In the genomic region with DNA sequence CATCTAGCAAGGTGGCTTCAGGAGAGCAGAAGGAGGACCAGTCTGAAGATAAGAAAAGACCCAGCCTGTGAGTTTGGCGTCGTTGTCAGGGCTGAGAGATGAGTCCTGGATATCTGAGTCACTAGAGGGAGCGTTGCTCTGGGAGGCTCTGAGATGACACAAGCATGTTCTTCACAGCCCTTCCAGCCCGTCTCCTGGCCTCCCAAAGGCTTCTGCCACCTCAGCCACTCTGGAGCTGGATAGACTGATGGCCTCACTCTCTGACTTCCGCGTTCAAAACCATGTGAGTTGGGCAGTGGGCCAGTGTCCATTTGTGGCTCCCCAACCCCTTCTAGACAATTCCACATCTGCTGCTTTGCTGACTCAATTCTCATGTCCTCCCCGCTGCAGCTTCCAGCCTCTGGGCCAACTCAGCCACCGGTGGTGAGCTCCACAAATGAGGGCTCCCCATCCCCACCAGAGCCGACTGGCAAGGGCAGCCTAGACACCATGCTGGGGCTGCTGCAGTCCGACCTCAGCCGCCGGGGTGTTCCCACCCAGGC, we compare ENCODE assay signal across 18 cellular contexts. TPM values are rescaled to one million over a fixed set of nuclear protein-coding genes. Genes with fewer than 3 reads are reported as not detected.
DNase-seq lines count a peak whose midpoint lies in the region; ATAC-seq, FAIRE-seq and TF ChIP-seq lines count a peak whose summit lies in the region.
"Had no signal": no experiment of that assay in that cellular context is flagged by ENCODE, and none has a peak within 500 bp of the region (broad histone marks: within the 10 kb centered on the region; RNA-seq: fewer than 3 reads in every experiment).

No MANE protein-coding gene starts in this region.

- H3K9me3 ChIP-seq in right cardiac atrium (ENCODE audit: control insufficient read depth, low read length) (no peaks in the 10 kb centered on the region), astrocyte (ENCODE audit: insufficient read depth, low read depth, low read length) (peaks cover 4% of the 10 kb centered on the region)
- H3K9me3 ChIP-seq: neutrophil had no signal

- H3K27ac Mint-ChIP-seq in astrocyte (ENCODE audit: unreplicated experiment) = peak overlapping the region; percentile 53
- H3K27ac Mint-ChIP-seq in activated CD4-positive, alpha-beta memory T cell treated with anti-CD3 and anti-CD28 coated beads for 36 hours = no peak overlapping the region

- intact Hi-C loops in right cardiac atrium (cut with DNase I) (loop anchor here in 1 of 4 donors (10.0 kb wide), 1 partner anchor 221 kb away; no protein-coding TSS in a partner anchor), cardiac septum (cut with DNase I) (loop anchor here (2.0 kb wide), 1 partner anchor 35 kb away; a partner anchor contains a TSS)
- intact Hi-C loops in activated CD4-positive, alpha-beta memory T cell treated with anti-CD3 and anti-CD28 coated beads for 36 hours (cut with micrococcal nuclease) = no loop called here

- H2AFZ ChIP-seq in astrocyte (ENCODE audit: low read depth, low read length) = no peak overlapping the region

- H3K27ac ChIP-seq in right cardiac atrium (ENCODE audit: low read length) (no peak overlapping the region), astrocyte (ENCODE audit: low read depth, low read length) (peak overlapping the region; percentile 20)
- H3K27ac ChIP-seq: neutrophil had no signal

- H3K4me1 Mint-ChIP-seq in astrocyte (ENCODE audit: low read depth, unreplicated experiment) = peaks cover 26% of the 10 kb centered on the region
- H3K4me1 Mint-ChIP-seq in activated CD4-positive, alpha-beta memory T cell treated with anti-CD3 and anti-CD28 coated beads for 36 hours (ENCODE audit: low read depth) = peaks cover 18% of the 10 kb centered on the region

- H3K36me3 Mint-ChIP-seq in astrocyte (ENCODE audit: low read depth, unreplicated experiment) = peaks cover 36% of the 10 kb centered on the region
- H3K36me3 Mint-ChIP-seq in activated CD4-positive, alpha-beta memory T cell treated with anti-CD3 and anti-CD28 coated beads for 36 hours = no peaks in the 10 kb centered on the region

- POLR2A ChIA-PET in activated CD4-positive, alpha-beta memory T cell treated with anti-CD3 and anti-CD28 coated beads for 36 hours (lab: Charles Lee) = no interaction called here

- H4K20me1 ChIP-seq in astrocyte (ENCODE audit: insufficient read depth, low read length) = peaks cover 63% of the 10 kb centered on the region

- peak in 2 of 3 donors; percentile 54 to 58 for DNase-seq in right cardiac atrium
- no peak for DNase-seq in cardiac septum (ENCODE audit: low spot score)
- DNase-seq in astrocyte (ENCODE audit: low read depth) = peak; percentile 93
- DNase-seq in iris pigment epithelial cell (ENCODE audit: low read depth) = peak; percentile 85
- no peak for DNase-seq in activated CD4-positive, alpha-beta memory T cell treated with anti-CD3 and anti-CD28 coated beads for 36 hours
- no peak for DNase-seq in NCI-H2227 treated with DMSO at 0.1 percent for 48 hours (lab: John Stamatoyannopoulos, UW)
- DNase-seq in stimulated activated CD4-positive, alpha-beta T cell treated with anti-CD3 and anti-CD28 coated beads, Interleukin-2, amount 100 ng/mL, for 24 hours = no peak
- DNase-seq: ACHN; activated naive CD4-positive, alpha-beta T cell; DND-41; NCI-H187; NCI-H748 treated with DMSO at 0.1 percent for 48 hours; stimulated activated CD4-positive, alpha-beta T cell treated with anti-CD3 and anti-CD28 coated beads, Interleukin-12 subunit alpha, Interleukin-12 subunit beta, amount 100 ng/mL, for 4 hours had no signal

- H3K79me2 ChIP-seq in astrocyte (ENCODE audit: insufficient read depth, low read length) = peaks cover 55% of the 10 kb centered on the region

- peak overlapping the region; percentile 17 for H3K9ac ChIP-seq in astrocyte (ENCODE audit: low read length)

- H3K27me3 ChIP-seq in right cardiac atrium (ENCODE audit: control insufficient read depth, insufficient read depth) (no peaks in the 10 kb centered on the region), astrocyte (ENCODE audit: insufficient read depth, low read length) (no peaks in the 10 kb centered on the region)

- H3K9me3 Mint-ChIP-seq in astrocyte (ENCODE audit: unreplicated experiment) = no peaks in the 10 kb centered on the region
- no peaks in the 10 kb centered on the region for H3K9me3 Mint-ChIP-seq in activated CD4-positive, alpha-beta memory T cell treated with anti-CD3 and anti-CD28 coated beads for 36 hours

- H3K27me3 Mint-ChIP-seq in astrocyte (ENCODE audit: low read depth, unreplicated experiment) = no peaks in the 10 kb centered on the region
- H3K27me3 Mint-ChIP-seq in activated CD4-positive, alpha-beta memory T cell treated with anti-CD3 and anti-CD28 coated beads for 36 hours = peaks cover 19% of the 10 kb centered on the region

- TF ChIP-seq CTCF in astrocyte (IDR thresholded peaks at IDR 0.05; ENCODE audit: insufficient read depth, low read depth, low read length) = no peak

- H3K4me2 ChIP-seq in astrocyte (ENCODE audit: low read length) = peak overlapping the region; percentile 89

- peak overlapping the region; percentile 68 for H3K4me3 Mint-ChIP-seq in astrocyte (ENCODE audit: unreplicated experiment)
- no peak overlapping the region for H3K4me3 Mint-ChIP-seq in activated CD4-positive, alpha-beta memory T cell treated with anti-CD3 and anti-CD28 coated beads for 36 hours

- WGBS in right cardiac atrium = 68% methylated on average over 12 of the region's 12 CpGs

- H3K4me1 ChIP-seq in right cardiac atrium (ENCODE audit: control insufficient read depth, insufficient read depth, low read length) (peaks cover 5% of the 10 kb centered on the region), astrocyte (ENCODE audit: insufficient read depth, low read length) (peaks cover 38% of the 10 kb centered on the region)

- peaks cover 22% of the 10 kb centered on the region for H3K36me3 ChIP-seq in astrocyte (ENCODE audit: insufficient read depth, low read length)
- H3K36me3 ChIP-seq: neutrophil had no signal

- FAIRE-seq in astrocyte (lab: Jason Lieb, UNC) = no peak
- FAIRE-seq: colon had no signal

- CTCF ChIA-PET in activated CD4-positive, alpha-beta memory T cell treated with anti-CD3 and anti-CD28 coated beads for 36 hours (lab: Charles Lee) = interaction anchor here (4.6 kb wide), 1 partner anchor 14 kb away, joined by 24 read pairs; no protein-coding TSS in a partner anchor

- ATAC-seq in right cardiac atrium = no peak
- ATAC-seq in HG03457 (IDR thresholded peaks at IDR 0.05; ENCODE audit: unreplicated experiment) = no peak
- ATAC-seq: Right ventricle myocardium inferior had no signal

- H3K4me3 ChIP-seq in right cardiac atrium (ENCODE audit: low read length) (no peak overlapping the region), astrocyte (ENCODE audit: insufficient read depth, low read depth, low read length) (peak overlapping the region; percentile 27)
- H3K4me3 ChIP-seq: lung had no signal

RNA-seq across cellular contexts. Expression of a gene that starts 2.3 kb away (rescaled TPM):
- total RNA-seq in right cardiac atrium = 10 to 100 TPM; 36.3 to 87.6 (median 55.1) TPM
- polyA plus RNA-seq in right cardiac atrium = 33.2 TPM
- total RNA-seq in cardiac septum = 57.8 TPM
- 124 and 134 TPM in 2 replicates for total RNA-seq in astrocyte
- total RNA-seq in activated CD4-positive, alpha-beta memory T cell treated with anti-CD3 and anti-CD28 coated beads for 36 hours = 1 to 10 TPM in 1 of 2 experiments, under 1 TPM in 1; 0.80 to 1.1 TPM

RNA-seq across cellular contexts. Expression of a gene that starts 8.7 kb away (rescaled TPM):
- total RNA-seq in right cardiac atrium = not detected
- polyA plus RNA-seq in right cardiac atrium = 1.2 TPM
- total RNA-seq in cardiac septum = not detected
- total RNA-seq in astrocyte = not detected in 2 replicates
- under 1 TPM in 1 of 2 experiments, not detected in 1; 0.21 TPM for total RNA-seq in activated CD4-positive, alpha-beta memory T cell treated with anti-CD3 and anti-CD28 coated beads for 36 hours
- total RNA-seq: Right ventricle myocardium inferior had no signal

RNA-seq across cellular contexts. Expression of a gene that starts 14.9 kb away (rescaled TPM):
- total RNA-seq in right cardiac atrium (1 to 10 TPM; 6.8 to 9.0 (median 7.7) TPM), cardiac septum (6.2 TPM), astrocyte (11.5 and 12.1 TPM in 2 replicates)
- polyA plus RNA-seq in right cardiac atrium = 8.5 TPM
- 1 to 10 TPM; 5.5 to 6.4 TPM for total RNA-seq in activated CD4-positive, alpha-beta memory T cell treated with anti-CD3 and anti-CD28 coated beads for 36 hours

RNA-seq across cellular contexts. Expression of a gene that starts 31.7 kb away (rescaled TPM):
- 1 to 10 TPM; 2.1 to 4.2 (median 3.1) TPM for total RNA-seq in right cardiac atrium
- 1.8 TPM for polyA plus RNA-seq in right cardiac atrium
- total RNA-seq in cardiac septum = 1.9 TPM
- total RNA-seq in astrocyte = 0.50 and 0.84 TPM in 2 replicates
- total RNA-seq in activated CD4-positive, alpha-beta memory T cell treated with anti-CD3 and anti-CD28 coated beads for 36 hours = under 1 TPM; 0.17 to 0.19 TPM

RNA-seq across cellular contexts. Expression of a gene that starts 33.9 kb away (rescaled TPM):
- total RNA-seq in right cardiac atrium (10 to 100 TPM; 26.9 to 40.8 (median 28.7) TPM), cardiac septum (32.6 TPM), astrocyte (33.9 and 40.5 TPM in 2 replicates)
- polyA plus RNA-seq in right cardiac atrium = 38.9 TPM
- 10 to 100 TPM; 40.9 to 41.2 TPM for total RNA-seq in activated CD4-positive, alpha-beta memory T cell treated with anti-CD3 and anti-CD28 coated beads for 36 hours

Comparison
In these comparisons a context has a peak if more than half of its experiments do, and no peak if none do; other contexts are left out.
1. DNase-seq: peak in right cardiac atrium (2 of 3), astrocyte (single experiment) and iris pigment epithelial cell (single experiment); none in cardiac septum (single experiment), activated CD4-positive, alpha-beta memory T cell treated with anti-CD3 and anti-CD28 coated beads for 36 hours (single experiment), NCI-H2227 treated with DMSO at 0.1 percent for 48 hours (single experiment) and stimulated activated CD4-positive, alpha-beta T cell treated with anti-CD3 and anti-CD28 coated beads, Interleukin-2, amount 100 ng/mL, for 24 hours (0 of 2).
2. RNA of a gene that starts 2.3 kb away (total RNA-seq): 124 to 134 TPM in astrocyte, 36.3 to 87.6 TPM in right cardiac atrium and 57.8 TPM in cardiac septum (single experiment); 0.80 to 1.1 TPM in activated CD4-positive, alpha-beta memory T cell treated with anti-CD3 and anti-CD28 coated beads for 36 hours; every median in the first group is over 10 times any median in the second.